In the genomic region with DNA sequence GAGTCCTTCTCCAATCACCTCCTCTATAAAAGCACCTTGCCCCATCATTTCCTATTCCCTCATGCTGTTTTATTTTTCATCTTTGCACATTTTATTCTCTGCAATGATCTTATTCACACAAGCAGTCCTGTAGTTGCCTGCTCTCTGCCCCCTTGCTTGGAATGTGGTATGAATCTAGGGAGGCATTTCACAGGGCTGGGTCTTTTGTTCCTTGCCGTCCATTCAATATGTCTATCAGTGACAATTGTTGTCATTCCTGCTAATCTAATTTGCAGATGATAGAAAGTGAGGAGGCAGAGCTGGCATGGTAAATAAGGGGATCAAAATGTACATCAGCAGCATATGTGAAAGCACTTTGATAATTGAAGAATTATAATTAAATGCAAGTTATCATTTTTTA, we compare ENCODE assay signal across 15 cellular contexts.
DNase-seq lines count a peak whose midpoint lies in the region; ATAC-seq and TF ChIP-seq lines count a peak whose summit lies in the region.
"Had no signal": no experiment of that assay in that cellular context is flagged by ENCODE, and none has a peak within 500 bp of the region (broad histone marks: within the 10 kb centered on the region; RNA-seq: fewer than 3 reads in every experiment).

No MANE protein-coding gene starts in this region.

- peaks cover 73% of the 10 kb centered on the region for H4K20me1 ChIP-seq in neural progenitor cell (ENCODE audit: low read depth)
- H4K20me1 ChIP-seq in MM.1S (ENCODE audit: insufficient read depth, low read length): no peaks in the 10 kb centered on the region

- H3K27me3 ChIP-seq in iPS-20b (ENCODE audit: insufficient read depth, low read length) (no peaks in the 10 kb centered on the region), neural progenitor cell (no peaks in the 10 kb centered on the region), MM.1S (replicated peaks; ENCODE audit: insufficient read depth, low read length) (peaks cover 5% of the 10 kb centered on the region; the same call in 1 of the 2 replicates)

- no peak overlapping the region for H2AFZ ChIP-seq in neural progenitor cell (replicated peaks)
- H2AFZ ChIP-seq in MM.1S (ENCODE audit: low read length): no peak overlapping the region

- H3K36me3 ChIP-seq in iPS-20b (ENCODE audit: insufficient read depth, low read depth, low read length) (peaks cover 27% of the 10 kb centered on the region; the same call in 1 of the 2 replicates), neural progenitor cell (no peaks in the 10 kb centered on the region), MM.1S (replicated peaks; ENCODE audit: insufficient read depth, low read length) (no peaks in the 10 kb centered on the region)
- H3K36me3 ChIP-seq: BE2C had no signal

- H3K79me2 ChIP-seq in neural progenitor cell (ENCODE audit: low read depth): peaks cover 100% of the 10 kb centered on the region
- no peaks in the 10 kb centered on the region for H3K79me2 ChIP-seq in MM.1S (ENCODE audit: low read length)

- H3K27me3 Mint-ChIP-seq in brain (peaks cover 25% of the 10 kb centered on the region), neural progenitor cell (ENCODE audit: insufficient read depth, low read depth) (peaks cover 4% of the 10 kb centered on the region)

- DNase-seq in neural progenitor cell (ENCODE audit: low spot score) (peak; percentile 66), retina (peak; percentile 34), HT-29 (ENCODE audit: low spot score) (no peak), MM.1S (no peak)
- DNase-seq: ACHN; C1 segment of cervical spinal cord; CD4-positive, CD25-positive, alpha-beta regulatory T cell; CD8-positive, alpha-beta memory T cell; COR-L47; DMS 273 treated with DMSO at 0.1 percent for 48 hours; H9 had no signal

- H3K4me3 Mint-ChIP-seq in brain (peak overlapping the region in 4 of 5 experiments; percentile 36 to 96 (median 58)), neural progenitor cell (peak overlapping the region; percentile 67)
- H3K4me3 Mint-ChIP-seq: CD4-positive, CD25-positive, alpha-beta regulatory T cell; CD8-positive, alpha-beta memory T cell; H9 had no signal

- H3K9ac ChIP-seq in iPS-20b (ENCODE audit: low read depth, low read length): no peak overlapping the region; the same call in 1 of the 2 replicates
- H3K9ac ChIP-seq in neural progenitor cell: no peak overlapping the region
- no peak overlapping the region for H3K9ac ChIP-seq in MM.1S (ENCODE audit: low read length)

- H3K4me3 ChIP-seq in iPS-20b (ENCODE audit: low read length): 0 out of 2 replicates have a peak overlapping the region, but pooled peaks have one; percentile 81
- peak overlapping the region; percentile 5 for H3K4me3 ChIP-seq in neural progenitor cell
- no peak overlapping the region for H3K4me3 ChIP-seq in MM.1S (ENCODE audit: low read length)

- no peaks in the 10 kb centered on the region for H3K9me3 ChIP-seq in iPS-20b (ENCODE audit: insufficient read depth, low read depth, low read length)
- no peaks in the 10 kb centered on the region for H3K9me3 ChIP-seq in neural progenitor cell (ENCODE audit: low read depth)
- no peaks in the 10 kb centered on the region for H3K9me3 ChIP-seq in MM.1S (replicated peaks; ENCODE audit: insufficient read depth, low read length)
- H3K9me3 ChIP-seq: BE2C had no signal

- H3K27ac Mint-ChIP-seq in brain (peak overlapping the region in 3 of 5 experiments; percentile 1 to 60 (median 30)), neural progenitor cell (peak overlapping the region; percentile 11)
- H3K27ac Mint-ChIP-seq: CD4-positive, CD25-positive, alpha-beta regulatory T cell had no signal

- H3F3A ChIP-seq in neural progenitor cell (ENCODE audit: low read depth) (peaks cover 44% of the 10 kb centered on the region), MM.1S (ENCODE audit: insufficient read depth, low read length) (no peaks in the 10 kb centered on the region)

- H3K9me2 ChIP-seq in MM.1S (replicated peaks; ENCODE audit: insufficient read depth, low read length): no peaks in the 10 kb centered on the region

- no peak overlapping the region for H3K27ac ChIP-seq in iPS-20b (ENCODE audit: low read length)
- no peak overlapping the region for H3K27ac ChIP-seq in neural progenitor cell
- no peak overlapping the region for H3K27ac ChIP-seq in MM.1S (ENCODE audit: low read length)

- H3K4me2 ChIP-seq in neural progenitor cell (peak overlapping the region; percentile 90), MM.1S (ENCODE audit: low read depth, low read length) (no peak overlapping the region)

- no peak for ATAC-seq in HG03521 (IDR thresholded peaks at IDR 0.05; ENCODE audit: unreplicated experiment)

- peaks cover 18% of the 10 kb centered on the region for H3K36me3 Mint-ChIP-seq in brain
- H3K36me3 Mint-ChIP-seq in neural progenitor cell: peaks cover 64% of the 10 kb centered on the region
- H3K36me3 Mint-ChIP-seq: CD4-positive, CD25-positive, alpha-beta regulatory T cell; CD8-positive, alpha-beta memory T cell had no signal

- H3K4me1 ChIP-seq in iPS-20b (ENCODE audit: insufficient read depth, low read length): peaks cover 29% of the 10 kb centered on the region
- H3K4me1 ChIP-seq in neural progenitor cell: peaks cover 62% of the 10 kb centered on the region
- H3K4me1 ChIP-seq in MM.1S (ENCODE audit: low read length): no peaks in the 10 kb centered on the region
- H3K4me1 ChIP-seq: BE2C had no signal

- H3K9me3 Mint-ChIP-seq in brain (peaks cover 0 to 7% (median 0%) of the 10 kb centered on the region in 5 experiments), neural progenitor cell (peaks cover 32% of the 10 kb centered on the region)
- H3K9me3 Mint-ChIP-seq: CD8-positive, alpha-beta memory T cell; H9 had no signal

- peaks cover 78% of the 10 kb centered on the region for H3K4me1 Mint-ChIP-seq in brain
- H3K4me1 Mint-ChIP-seq in neural progenitor cell: peaks cover 52% of the 10 kb centered on the region

- TF ChIP-seq CTCF in brain (conservative IDR thresholded peaks at IDR 0.05): no peak
- no peak for TF ChIP-seq CTCF in neural progenitor cell (IDR thresholded peaks at IDR 0.05)
- TF ChIP-seq CTCF in MM.1S (IDR thresholded peaks at IDR 0.05; ENCODE audit: low read length): no peak

Comparison
In these comparisons a context has a peak if more than half of its experiments do, and no peak if none do; other contexts are left out.
1. DNase-seq: peak in neural progenitor cell (single experiment) and retina (single experiment); none in HT-29 (single experiment) and MM.1S (single experiment).